Comparison of ENCODE assay signal across 12 cellular contexts in genomic region chr10:24603333-24603732, GRCh38.
DNase-seq lines count a peak whose midpoint lies in the region; ATAC-seq, FAIRE-seq and TF ChIP-seq lines count a peak whose summit lies in the region.
"Had no signal": no experiment of that assay in that cellular context is flagged by ENCODE, and none has a peak within 500 bp of the region (broad histone marks: within the 10 kb centered on the region; RNA-seq: fewer than 3 reads in every experiment).

No MANE protein-coding gene starts in this region.

- H3K27ac Mint-ChIP-seq in activated naive CD4-positive, alpha-beta T cell treated with anti-CD3 and anti-CD28 coated beads, Interleukin-2, amount 10 ng/mL, durations not matched to agents 7 days and 5 days = peak overlapping the region; percentile 12
- peak overlapping the region; percentile 80 for H3K27ac Mint-ChIP-seq in T-helper 2 cell treated with Interferon-gamma antibody and Interleukin-4, amounts not matched to agents 5 μg/mL and 100 μg/mL, for 36 hours
- peak overlapping the region in 1 of 2 donors; percentile 67 for H3K27ac Mint-ChIP-seq in stimulated activated naive CD8-positive, alpha-beta T cell treated with anti-CD3 and anti-CD28 coated beads, Interleukin-15, amount 100 ng/mL, for 72 hours

- ATAC-seq in stimulated activated naive CD8-positive, alpha-beta T cell treated with anti-CD3 and anti-CD28 coated beads, Interleukin-15, amount 100 ng/mL, for 72 hours = peak; percentile 86
- ATAC-seq in GM18873 (IDR thresholded peaks at IDR 0.05; ENCODE audit: low FRiP score, unreplicated experiment) (no peak), GM18861 (IDR thresholded peaks at IDR 0.05; ENCODE audit: unreplicated experiment) (no peak)
- ATAC-seq: GM12878 had no signal

- CTCF ChIA-PET in activated naive CD4-positive, alpha-beta T cell treated with anti-CD3 and anti-CD28 coated beads, Interleukin-2, amount 10 ng/mL, durations not matched to agents 7 days and 5 days (lab: Charles Lee) = no interaction called here

- H3K27me3 ChIP-seq in small intestine (ENCODE audit: control insufficient read depth in 2 of 2, insufficient read depth in 2 of 2, low read length in 2 of 2) = no peaks in the 10 kb centered on the region
- H3K27me3 ChIP-seq: BLaER1 had no signal

- H3K4me3 Mint-ChIP-seq in activated naive CD4-positive, alpha-beta T cell treated with anti-CD3 and anti-CD28 coated beads, Interleukin-2, amount 10 ng/mL, durations not matched to agents 7 days and 5 days = no peak overlapping the region
- no peak overlapping the region for H3K4me3 Mint-ChIP-seq in T-helper 2 cell treated with Interferon-gamma antibody and Interleukin-4, amounts not matched to agents 5 μg/mL and 100 μg/mL, for 36 hours
- peak overlapping the region; percentile 4 to 6 for H3K4me3 Mint-ChIP-seq in stimulated activated naive CD8-positive, alpha-beta T cell treated with anti-CD3 and anti-CD28 coated beads, Interleukin-15, amount 100 ng/mL, for 72 hours

- no peak overlapping the region for H3K27ac ChIP-seq in small intestine (ENCODE audit: low read depth in 1 of 2, low read length in 1 of 2)
- H3K27ac ChIP-seq: BLaER1 had no signal

- DNase-seq in activated naive CD4-positive, alpha-beta T cell treated with anti-CD3 and anti-CD28 coated beads, Interleukin-2, amount 10 ng/mL, durations not matched to agents 7 days and 5 days = no peak
- DNase-seq in activated naive CD4-positive, alpha-beta T cell (lab: John Stamatoyannopoulos, UW) = no peak
- DNase-seq in T-helper 2 cell treated with Interferon-gamma antibody and Interleukin-4, amounts not matched to agents 5 μg/mL and 100 μg/mL, for 36 hours (ENCODE audit: low spot score) = peak; percentile 29
- peak; percentile 66 for DNase-seq in epithelial cell of esophagus (ENCODE audit: low read depth)
- peak in 1 of 2 donors; percentile 15 for DNase-seq in stimulated activated naive CD8-positive, alpha-beta T cell treated with anti-CD3 and anti-CD28 coated beads, Interleukin-15, amount 100 ng/mL, for 72 hours
- DNase-seq in small intestine = no peak
- DNase-seq: cerebellar nuclear complex, NCI-H146 had no signal

- peaks cover 0 to 12% of the 10 kb centered on the region in 2 donors for H3K36me3 ChIP-seq in small intestine (ENCODE audit: control insufficient read depth in 2 of 2, insufficient read depth in 2 of 2, low read length in 2 of 2)

- no peaks in the 10 kb centered on the region for H3K9me3 Mint-ChIP-seq in activated naive CD4-positive, alpha-beta T cell treated with anti-CD3 and anti-CD28 coated beads, Interleukin-2, amount 10 ng/mL, durations not matched to agents 7 days and 5 days
- H3K9me3 Mint-ChIP-seq in T-helper 2 cell treated with Interferon-gamma antibody and Interleukin-4, amounts not matched to agents 5 μg/mL and 100 μg/mL, for 36 hours = peaks cover 3% of the 10 kb centered on the region
- H3K9me3 Mint-ChIP-seq in stimulated activated naive CD8-positive, alpha-beta T cell treated with anti-CD3 and anti-CD28 coated beads, Interleukin-15, amount 100 ng/mL, for 72 hours = peaks cover 0 to 5% of the 10 kb centered on the region in 2 donors

- WGBS in small intestine, 3 donors = 69 to 83% (median 82%) methylated on average over 2 of the region's 2 CpGs

- H3K36me3 Mint-ChIP-seq in activated naive CD4-positive, alpha-beta T cell treated with anti-CD3 and anti-CD28 coated beads, Interleukin-2, amount 10 ng/mL, durations not matched to agents 7 days and 5 days = peaks cover 24% of the 10 kb centered on the region
- H3K36me3 Mint-ChIP-seq in T-helper 2 cell treated with Interferon-gamma antibody and Interleukin-4, amounts not matched to agents 5 μg/mL and 100 μg/mL, for 36 hours (ENCODE audit: low read depth) = peaks cover 28% of the 10 kb centered on the region

- H3K4me1 Mint-ChIP-seq in activated naive CD4-positive, alpha-beta T cell treated with anti-CD3 and anti-CD28 coated beads, Interleukin-2, amount 10 ng/mL, durations not matched to agents 7 days and 5 days = peaks cover 12% of the 10 kb centered on the region
- H3K4me1 Mint-ChIP-seq in T-helper 2 cell treated with Interferon-gamma antibody and Interleukin-4, amounts not matched to agents 5 μg/mL and 100 μg/mL, for 36 hours (ENCODE audit: low read depth) = peaks cover 19% of the 10 kb centered on the region
- peaks cover 23% of the 10 kb centered on the region for H3K4me1 Mint-ChIP-seq in stimulated activated naive CD8-positive, alpha-beta T cell treated with anti-CD3 and anti-CD28 coated beads, Interleukin-15, amount 100 ng/mL, for 72 hours

- H3K9me3 ChIP-seq in small intestine (ENCODE audit: control insufficient read depth, low read depth) = no peaks in the 10 kb centered on the region
- H3K9me3 ChIP-seq: BLaER1 had no signal

- H3K4me1 ChIP-seq in small intestine (ENCODE audit: control insufficient read depth in 2 of 2, insufficient read depth in 1 of 2, low read depth in 1 of 2, low read length in 1 of 2) = no peaks in the 10 kb centered on the region
- H3K4me1 ChIP-seq: BLaER1 had no signal

- H3K4me3 ChIP-seq in epithelial cell of esophagus (ENCODE audit: low read length) (no peak overlapping the region), small intestine (ENCODE audit: low read depth in 1 of 2, low read length in 2 of 2) (no peak overlapping the region)
- H3K4me3 ChIP-seq: BLaER1, GM12878 had no signal

- no peak for FAIRE-seq in small intestine (lab: Jason Lieb, UNC)
- FAIRE-seq: GM12878 had no signal

- no peaks in the 10 kb centered on the region for H3K27me3 Mint-ChIP-seq in activated naive CD4-positive, alpha-beta T cell treated with anti-CD3 and anti-CD28 coated beads, Interleukin-2, amount 10 ng/mL, durations not matched to agents 7 days and 5 days
- H3K27me3 Mint-ChIP-seq in T-helper 2 cell treated with Interferon-gamma antibody and Interleukin-4, amounts not matched to agents 5 μg/mL and 100 μg/mL, for 36 hours (ENCODE audit: low read depth) = no peaks in the 10 kb centered on the region
- no peaks in the 10 kb centered on the region for H3K27me3 Mint-ChIP-seq in stimulated activated naive CD8-positive, alpha-beta T cell treated with anti-CD3 and anti-CD28 coated beads, Interleukin-15, amount 100 ng/mL, for 72 hours

- no peak for TF ChIP-seq CTCF in epithelial cell of esophagus (IDR thresholded peaks at IDR 0.05; ENCODE audit: insufficient read depth, low read depth, low read length, missing control alignments)

Comparison
In these comparisons a context has a peak if more than half of its experiments do, and no peak if none do; other contexts are left out.
1. DNase-seq: peak in T-helper 2 cell treated with Interferon-gamma antibody and Interleukin-4, amounts not matched to agents 5 μg/mL and 100 μg/mL, for 36 hours (single experiment) and epithelial cell of esophagus (single experiment); none in activated naive CD4-positive, alpha-beta T cell treated with anti-CD3 and anti-CD28 coated beads, Interleukin-2, amount 10 ng/mL, durations not matched to agents 7 days and 5 days (single experiment), activated naive CD4-positive, alpha-beta T cell (0 of 4) and small intestine (single experiment).
2. H3K4me3 Mint-ChIP-seq: peak in stimulated activated naive CD8-positive, alpha-beta T cell treated with anti-CD3 and anti-CD28 coated beads, Interleukin-15, amount 100 ng/mL, for 72 hours (2 of 2); none in activated naive CD4-positive, alpha-beta T cell treated with anti-CD3 and anti-CD28 coated beads, Interleukin-2, amount 10 ng/mL, durations not matched to agents 7 days and 5 days (single experiment) and T-helper 2 cell treated with Interferon-gamma antibody and Interleukin-4, amounts not matched to agents 5 μg/mL and 100 μg/mL, for 36 hours (single experiment).